31 cellular contexts compared by ENCODE assay signal in the genomic region with DNA sequence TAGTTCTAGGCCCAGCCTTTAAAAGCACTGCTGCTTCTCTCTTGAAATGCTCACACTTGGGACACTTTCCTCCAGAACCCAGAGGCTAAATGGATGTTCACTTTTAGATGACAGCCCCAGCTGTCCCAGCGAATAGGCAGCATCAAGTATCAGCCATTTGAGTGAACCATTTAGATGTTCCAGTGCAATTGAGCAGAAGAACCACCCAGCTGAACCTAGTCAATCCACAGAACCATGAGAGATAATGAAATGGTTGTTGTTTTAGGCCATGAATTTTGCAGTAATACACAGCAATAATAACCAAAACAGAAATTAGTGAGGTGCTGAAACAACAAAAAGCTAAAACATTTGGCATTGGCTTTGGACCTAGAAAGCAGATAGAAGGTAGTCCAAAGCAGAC.
"Had no signal": no experiment of that assay in that cellular context is flagged by ENCODE, and none has a peak within 500 bp of the region (broad histone marks: within the 10 kb centered on the region; RNA-seq: fewer than 3 reads in every experiment).

No MANE protein-coding gene starts in this region.

- H3K9ac ChIP-seq: neural progenitor cell, parathyroid adenoma had no signal

- H3K9me3 Mint-ChIP-seq: nephron, neural progenitor cell, type B pancreatic cell had no signal

- H3K36me3 Mint-ChIP-seq: natural killer cell; neural progenitor cell; stimulated activated memory B cell treated with anti-CD40 and anti-IgM and Interleukin-4, amounts not matched to agents 10 μg/mL and 1 μg/mL and 100 μg/mL, for 72 hours had no signal

- H3K4me1 Mint-ChIP-seq: natural killer cell; nephron; neural progenitor cell; stimulated activated memory B cell treated with anti-CD40 and anti-IgM and Interleukin-4, amounts not matched to agents 10 μg/mL and 1 μg/mL and 100 μg/mL, for 72 hours; stimulated activated naive CD8-positive, alpha-beta T cell treated with anti-CD3 and anti-CD28 coated beads, Interleukin-15, amount 100 ng/mL, for 72 hours had no signal

- H2AFZ ChIP-seq: neural progenitor cell, parathyroid adenoma had no signal

- H3K9me3 ChIP-seq: ovary, testis, tibial artery, uterus had no signal

- H3K79me2 ChIP-seq: parathyroid adenoma had no signal

- H3K4me3 Mint-ChIP-seq: natural killer cell; nephron; neural progenitor cell; stimulated activated memory B cell treated with anti-CD40 and anti-IgM and Interleukin-4, amounts not matched to agents 10 μg/mL and 1 μg/mL and 100 μg/mL, for 72 hours; stimulated activated naive CD8-positive, alpha-beta T cell treated with anti-CD3 and anti-CD28 coated beads, Interleukin-15, amount 100 ng/mL, for 72 hours; type B pancreatic cell had no signal

- H3K4me2 ChIP-seq: neural progenitor cell, smooth muscle cell had no signal

- DNase-seq: natural killer cell; occipital lobe; ovary; posterior cingulate gyrus; psoas muscle; right cardiac atrium; spleen; stimulated activated CD4-positive, alpha-beta T cell treated with anti-CD3 and anti-CD28 coated beads, Interleukin-12 subunit alpha, Interleukin-12 subunit beta, amount 100 ng/mL, for 4 hours; stimulated activated CD4-positive, alpha-beta T cell treated with anti-CD3 and anti-CD28 coated beads, Interleukin-1b, Interleukin-23, amount 100 ng/mL, for 48 hours; stimulated activated CD4-positive, alpha-beta T cell treated with anti-CD3 and anti-CD28 coated beads, Interleukin-4, amount 100 ng/mL, for 1 hour; stimulated activated CD4-positive, alpha-beta T cell treated with anti-CD3 and anti-CD28 coated beads, Interleukin-4, amount 100 ng/mL, for 4 hours; stimulated activated CD8-positive, alpha-beta memory T cell treated with anti-CD3 and anti-CD28 coated beads, Interleukin-4, amount 100 ng/mL, for 48 hours; stimulated activated naive CD4-positive, alpha-beta T cell; stimulated activated naive CD8-positive, alpha-beta T cell treated with anti-CD3 and anti-CD28 coated beads, Interleukin-15, amount 100 ng/mL, for 72 hours; stimulated activated naive CD8-positive, alpha-beta T cell treated with anti-CD3 and anti-CD28 coated beads, Interleukin-15, Interleukin-2, amounts not matched to agents 100 U/mL and 50 U/mL, for 24 hours; substantia nigra; testis; tibial artery; transverse colon; upper lobe of right lung; uterus had no signal

- H3K27me3 ChIP-seq: neural progenitor cell, ovary, spleen, suprapubic skin, testis, tibial artery, transverse colon, upper lobe of right lung, uterus had no signal

- H3K27ac ChIP-seq: neural progenitor cell, ovary, parathyroid adenoma, psoas muscle, skin epidermis, spleen, suprapubic skin, testis, tibial artery, transverse colon, upper lobe of right lung, uterus had no signal

- H3K27me3 Mint-ChIP-seq: progenitor cell of endocrine pancreas; stimulated activated memory B cell treated with anti-CD40 and anti-IgM and Interleukin-4, amounts not matched to agents 10 μg/mL and 1 μg/mL and 100 μg/mL, for 72 hours; stimulated activated naive CD8-positive, alpha-beta T cell treated with anti-CD3 and anti-CD28 coated beads, Interleukin-15, amount 100 ng/mL, for 72 hours; type B pancreatic cell had no signal

- H3K36me3 ChIP-seq: neural progenitor cell, ovary, spleen, suprapubic skin, tibial artery, transverse colon, upper lobe of right lung, uterus had no signal

- H3K4me3 ChIP-seq: neural progenitor cell, ovary, psoas muscle, skin epidermis, smooth muscle cell, spleen, suprapubic skin, testis, tibial artery, transverse colon, upper lobe of right lung, uterus had no signal

- H3K4me1 ChIP-seq: neural progenitor cell, parathyroid adenoma, psoas muscle, spleen, suprapubic skin, testis, tibial artery, transverse colon, upper lobe of right lung, uterus had no signal

- ATAC-seq: natural killer cell; psoas muscle; right cardiac atrium; sciatic nerve; stimulated activated memory B cell treated with anti-CD40 and anti-IgM and Interleukin-4, amounts not matched to agents 10 μg/mL and 1 μg/mL and 100 μg/mL, for 72 hours; stimulated activated naive CD8-positive, alpha-beta T cell treated with anti-CD3 and anti-CD28 coated beads, Interleukin-15, amount 100 ng/mL, for 72 hours; stimulated activated naive CD8-positive, alpha-beta T cell treated with anti-CD3 and anti-CD28 coated beads, Interleukin-15, Interleukin-2, amounts not matched to agents 100 U/mL and 50 U/mL, for 24 hours; upper lobe of right lung had no signal

- H3K27ac Mint-ChIP-seq: natural killer cell; nephron; neural progenitor cell; progenitor cell of endocrine pancreas; stimulated activated memory B cell treated with anti-CD40 and anti-IgM and Interleukin-4, amounts not matched to agents 10 μg/mL and 1 μg/mL and 100 μg/mL, for 72 hours; stimulated activated naive CD8-positive, alpha-beta T cell treated with anti-CD3 and anti-CD28 coated beads, Interleukin-15, amount 100 ng/mL, for 72 hours; type B pancreatic cell had no signal
